Comparison of ENCODE assay signal across 8 cellular contexts in the genomic region with DNA sequence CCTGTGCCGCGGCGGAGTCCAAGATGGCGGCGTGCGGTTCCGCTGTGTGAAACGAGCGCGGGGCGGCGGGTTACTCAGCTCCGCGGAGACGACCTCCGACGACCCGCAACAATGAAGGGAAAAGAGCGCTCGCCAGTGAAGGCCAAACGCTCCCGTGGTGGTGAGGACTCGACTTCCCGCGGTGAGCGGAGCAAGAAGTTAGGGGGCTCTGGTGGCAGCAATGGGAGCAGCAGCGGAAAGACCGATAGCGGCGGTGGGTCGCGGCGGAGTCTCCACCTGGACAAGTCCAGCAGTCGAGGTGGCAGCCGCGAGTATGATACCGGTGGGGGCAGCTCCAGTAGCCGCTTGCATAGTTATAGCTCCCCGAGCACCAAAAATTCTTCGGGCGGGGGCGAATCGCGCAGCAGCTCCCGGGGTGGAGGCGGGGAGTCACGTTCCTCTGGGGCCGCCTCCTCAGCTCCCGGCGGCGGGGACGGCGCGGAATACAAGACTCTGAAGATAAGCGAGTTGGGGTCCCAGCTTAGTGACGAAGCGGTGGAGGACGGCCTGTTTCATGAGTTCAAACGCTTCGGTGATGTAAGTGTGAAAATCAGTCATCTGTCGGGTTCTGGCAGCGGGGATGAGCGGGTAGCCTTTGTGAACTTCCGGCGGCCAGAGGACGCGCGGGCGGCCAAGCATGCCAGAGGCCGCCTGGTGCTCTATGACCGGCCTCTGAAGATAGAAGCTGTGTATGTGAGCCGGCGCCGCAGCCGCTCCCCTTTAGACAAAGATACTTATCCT. TPM values are rescaled to one million over a fixed set of nuclear protein-coding genes. Genes with fewer than 3 reads are reported as not detected.
DNase-seq lines count a peak whose midpoint lies in the region; ATAC-seq and TF ChIP-seq lines count a peak whose summit lies in the region.

No MANE protein-coding gene starts in this region.

- H3K9me3 ChIP-seq in ascending aorta: no peaks in the 10 kb centered on the region

- ATAC-seq in HG02759 (IDR thresholded peaks at IDR 0.05; ENCODE audit: unreplicated experiment): peak; percentile 0

- H3K4me3 ChIP-seq in ascending aorta (peak overlapping the region; percentile 81 to 96), iPS-11a (ENCODE audit: low read depth, low read length) (peak overlapping the region; percentile 93)

- H3K27me3 ChIP-seq in ascending aorta: no peaks in the 10 kb centered on the region

- peaks cover 19 to 32% of the 10 kb centered on the region in 2 donors for H3K4me1 ChIP-seq in ascending aorta

- peak overlapping the region; percentile 83 to 94 for H3K27ac ChIP-seq in ascending aorta

- intact Hi-C loops in ascending aorta (cut with DNase I): loop anchor here (1.0 to 10.0 kb wide), 6 partner anchors 51 to 1108 kb away; partner anchors contain the start of genes ATP5PB, KCNA2, LAMTOR5 and LRIF1

- peak; percentile 77 for TF ChIP-seq POLR2A in Raji (IDR thresholded peaks at IDR 0.05; ENCODE audit: insufficient read depth, low read depth, low read length)

- DNase-seq in Daoy (ENCODE audit: low read depth): peak; percentile 59
- no peak for DNase-seq in ascending aorta (ENCODE audit: low spot score in 2 of 2)
- DNase-seq in stimulated activated CD4-positive, alpha-beta T cell treated with anti-CD3 and anti-CD28 coated beads, Interleukin-12 subunit alpha, Interleukin-12 subunit beta, amount 100 ng/mL, for 24 hours (ENCODE audit: low read depth in 2 of 2): peak; percentile 41 to 43
- DNase-seq in NCI-H2081 treated with DMSO at 0.1 percent for 48 hours (lab: John Stamatoyannopoulos, UW): no peak
- no peak for DNase-seq in DMS114 treated with DMSO at 0.1 percent for 48 hours (lab: John Stamatoyannopoulos, UW; ENCODE audit: unreplicated experiment)

- peak; percentile 37 to 74 (median 47) for TF ChIP-seq CTCF in ascending aorta (IDR thresholded peaks at IDR 0.05)

- peaks cover 6 to 19% of the 10 kb centered on the region in 2 donors for H3K36me3 ChIP-seq in ascending aorta

RNA-seq across cellular contexts. Expression of gene RBM15, which starts 0.4 kb away (rescaled TPM):
- total RNA-seq in Daoy (2014; rRNA removed; shearing (Covaris generic)): 39.1 and 39.7 TPM in 2 replicates
- total RNA-seq in ascending aorta: 13.6 TPM

RNA-seq across cellular contexts. Expression of gene SLC16A4, which starts 51.2 kb away (rescaled TPM):
- total RNA-seq in Daoy (2014; rRNA removed; shearing (Covaris generic)): 3.9 and 6.8 TPM in 2 replicates
- 5.6 TPM for total RNA-seq in ascending aorta

Comparison
In these comparisons a context has a peak if more than half of its experiments do, and no peak if none do; other contexts are left out.
1. DNase-seq: peak in Daoy (single experiment) and stimulated activated CD4-positive, alpha-beta T cell treated with anti-CD3 and anti-CD28 coated beads, Interleukin-12 subunit alpha, Interleukin-12 subunit beta, amount 100 ng/mL, for 24 hours (2 of 2); none in ascending aorta (0 of 2), NCI-H2081 treated with DMSO at 0.1 percent for 48 hours (single experiment) and DMS114 treated with DMSO at 0.1 percent for 48 hours (single experiment).